Comparison of ENCODE assay signal across 27 cellular contexts in genomic region chr3:156843071-156843808, GRCh38. TPM values are rescaled to one million over a fixed set of nuclear protein-coding genes. Genes with fewer than 3 reads are reported as not detected.
A peak's percentile ranks its signal among the peaks of the same experiment; 100 is the strongest.
DNase-seq lines count a peak whose midpoint lies in the region; ATAC-seq, FAIRE-seq and TF ChIP-seq lines count a peak whose summit lies in the region.
"Had no signal": no experiment of that assay in that cellular context is flagged by ENCODE, and none has a peak within 500 bp of the region (broad histone marks: within the 10 kb centered on the region; RNA-seq: fewer than 3 reads in every experiment).

No MANE protein-coding gene starts in this region.

- no peaks in the 10 kb centered on the region for H3F3A ChIP-seq in GM23248 (ENCODE audit: insufficient read depth)

- H3K4me3 ChIP-seq in GM23248: peak overlapping the region; percentile 16; the same call in 1 of the 2 replicates
- peak overlapping the region; percentile 23 for H3K4me3 ChIP-seq in SK-N-MC
- no peak overlapping the region for H3K4me3 ChIP-seq in skeletal muscle satellite cell (ENCODE audit: low read length)
- H3K4me3 ChIP-seq: neural progenitor cell, psoas muscle, SJSA1 had no signal

- no peak for FAIRE-seq in GM12892 (lab: Jason Lieb, UNC)
- FAIRE-seq: colon, HTR-8/SVneo, kidney, RCC 7860, small intestine had no signal

- H3K79me2 ChIP-seq in GM23248 (ENCODE audit: insufficient read depth): no peaks in the 10 kb centered on the region

- 47 to 51% methylated on average over 2 of the region's 2 CpGs for WGBS in GM23248 (ENCODE audit: low coverage in 1 of 2, low lambda C conversion rate in 2 of 2, missing lambda C conversion rate in 2 of 2), 2 experiments

- peak overlapping the region; percentile 58 for H3K9ac ChIP-seq in GM23248
- H3K9ac ChIP-seq in SK-N-MC (ENCODE audit: insufficient read length): peak overlapping the region; percentile 44
- H3K9ac ChIP-seq in skeletal muscle satellite cell (ENCODE audit: low read depth, low read length): peak overlapping the region; percentile 38
- H3K9ac ChIP-seq: KMS-11, neural progenitor cell had no signal

- H3K9me2 ChIP-seq in GM23248 (ENCODE audit: insufficient read depth): no peaks in the 10 kb centered on the region

- H3K4me1 ChIP-seq in GM23248 (ENCODE audit: insufficient read depth): peaks cover 11% of the 10 kb centered on the region; the same call in 1 of the 2 replicates
- peaks cover 9% of the 10 kb centered on the region for H3K4me1 ChIP-seq in skeletal muscle satellite cell (ENCODE audit: control insufficient read depth, insufficient read depth, low read length)
- H3K4me1 ChIP-seq: neural progenitor cell, psoas muscle, SJSA1 had no signal

- in situ Hi-C loops in GM23248 (cut with MboI): no loop called here

- H3K27ac ChIP-seq in GM23248: no peak overlapping the region
- peak overlapping the region; percentile 51 for H3K27ac ChIP-seq in SK-N-MC
- H3K27ac ChIP-seq: KMS-11, neural progenitor cell, psoas muscle, SJSA1 had no signal

- no peaks in the 10 kb centered on the region for H3K9me3 ChIP-seq in GM23248 (ENCODE audit: low read depth)
- no peaks in the 10 kb centered on the region for H3K9me3 ChIP-seq in SK-N-MC (ENCODE audit: low read depth, low read length)
- H3K9me3 ChIP-seq in skeletal muscle satellite cell (replicated peaks; ENCODE audit: low read length): no peaks in the 10 kb centered on the region
- H3K9me3 ChIP-seq: psoas muscle, SJSA1 had no signal

- peak overlapping the region; percentile 83 for H2AFZ ChIP-seq in GM23248
- H2AFZ ChIP-seq: neural progenitor cell had no signal

- no peaks in the 10 kb centered on the region for H4K20me1 ChIP-seq in GM23248 (ENCODE audit: insufficient read depth)

- DNase-seq in GM23248 (no peak), SK-N-MC (ENCODE audit: low read depth, low spot score) (no peak), fibroblast of peridontal ligament (ENCODE audit: extremely low read depth) (peak; percentile 57), GM12892 (ENCODE audit: insufficient read length) (no peak)
- DNase-seq: activated CD4-positive, CD25-positive, alpha-beta regulatory T cell treated with anti-CD3 and anti-CD28 coated beads, Interleukin-2, amount 50 U/mL, for 72 hours; activated CD8-positive, alpha-beta T cell treated with anti-CD3 and anti-CD28 coated beads for 36 hours; activated effector memory CD4-positive, alpha-beta T cell treated with anti-CD3 and anti-CD28 coated beads, Interleukin-2, amount 50 U/mL, for 16 hours; activated T-cell treated with anti-CD3 and anti-CD28 coated beads for 4 hours; Calu3; effector memory CD8-positive, alpha-beta T cell; glutamatergic neuron; kidney; NCI-H1436 treated with DMSO at 0.1 percent for 48 hours; NCI-H524 treated with DMSO at 0.1 percent for 48 hours; psoas muscle; small intestine; stimulated activated CD4-positive, alpha-beta T cell treated with anti-CD3 and anti-CD28 coated beads, Interleukin-2, amount 100 ng/mL, for 24 hours; T-helper 1 cell had no signal

- H3K27me3 ChIP-seq in GM23248 (replicated peaks; ENCODE audit: insufficient read depth) (no peaks in the 10 kb centered on the region), skeletal muscle satellite cell (ENCODE audit: control insufficient read depth, insufficient read depth, low read length) (no peaks in the 10 kb centered on the region)
- H3K27me3 ChIP-seq: neural progenitor cell, SJSA1 had no signal

- ATAC-seq in HG03045 (IDR thresholded peaks at IDR 0.05; ENCODE audit: unreplicated experiment) (no peak), HG03280 (IDR thresholded peaks at IDR 0.05; ENCODE audit: unreplicated experiment) (no peak)
- ATAC-seq: activated CD8-positive, alpha-beta T cell treated with anti-CD3 and anti-CD28 coated beads for 36 hours; effector memory CD8-positive, alpha-beta T cell; psoas muscle had no signal

- H3K4me2 ChIP-seq in GM23248 (ENCODE audit: unreplicated experiment): peak overlapping the region; percentile 39
- H3K4me2 ChIP-seq in skeletal muscle satellite cell (ENCODE audit: low read length): peak overlapping the region; percentile 35
- H3K4me2 ChIP-seq: KMS-11, neural progenitor cell had no signal

- H3K36me3 ChIP-seq in GM23248 (ENCODE audit: low read depth) (no peaks in the 10 kb centered on the region), SK-N-MC (ENCODE audit: insufficient read depth, low read length) (no peaks in the 10 kb centered on the region), skeletal muscle satellite cell (ENCODE audit: insufficient read depth, low read length) (no peaks in the 10 kb centered on the region)
- H3K36me3 ChIP-seq: neural progenitor cell, SJSA1 had no signal

- TF ChIP-seq POLR2A in GM12892 (IDR thresholded peaks at IDR 0.05; ENCODE audit: low read depth, low read length): no peak

RNA-seq across cellular contexts. Expression of gene LEKR1, which starts 17.1 kb away (rescaled TPM):
- 0.32 TPM in 1 of 2 replicates, not detected in the other for total RNA-seq in GM23248 (2014; rRNA removed; shearing (Covaris generic))
- polyA plus RNA-seq in GM23248 (2016; fragmentation: Nextera tagmentation; extraction: Ambion mirVana): 0.43 and 1.3 TPM in 2 replicates
- total RNA-seq in skeletal muscle satellite cell (2012; rRNA removed): 0.44 TPM in 1 of 2 replicates, not detected in the other
- 5.4 TPM for polyA plus RNA-seq in GM12892 (2012; ENCODE audit: missing spikeins)
